ENCODE assay signal across 8 cellular contexts in the genomic region with DNA sequence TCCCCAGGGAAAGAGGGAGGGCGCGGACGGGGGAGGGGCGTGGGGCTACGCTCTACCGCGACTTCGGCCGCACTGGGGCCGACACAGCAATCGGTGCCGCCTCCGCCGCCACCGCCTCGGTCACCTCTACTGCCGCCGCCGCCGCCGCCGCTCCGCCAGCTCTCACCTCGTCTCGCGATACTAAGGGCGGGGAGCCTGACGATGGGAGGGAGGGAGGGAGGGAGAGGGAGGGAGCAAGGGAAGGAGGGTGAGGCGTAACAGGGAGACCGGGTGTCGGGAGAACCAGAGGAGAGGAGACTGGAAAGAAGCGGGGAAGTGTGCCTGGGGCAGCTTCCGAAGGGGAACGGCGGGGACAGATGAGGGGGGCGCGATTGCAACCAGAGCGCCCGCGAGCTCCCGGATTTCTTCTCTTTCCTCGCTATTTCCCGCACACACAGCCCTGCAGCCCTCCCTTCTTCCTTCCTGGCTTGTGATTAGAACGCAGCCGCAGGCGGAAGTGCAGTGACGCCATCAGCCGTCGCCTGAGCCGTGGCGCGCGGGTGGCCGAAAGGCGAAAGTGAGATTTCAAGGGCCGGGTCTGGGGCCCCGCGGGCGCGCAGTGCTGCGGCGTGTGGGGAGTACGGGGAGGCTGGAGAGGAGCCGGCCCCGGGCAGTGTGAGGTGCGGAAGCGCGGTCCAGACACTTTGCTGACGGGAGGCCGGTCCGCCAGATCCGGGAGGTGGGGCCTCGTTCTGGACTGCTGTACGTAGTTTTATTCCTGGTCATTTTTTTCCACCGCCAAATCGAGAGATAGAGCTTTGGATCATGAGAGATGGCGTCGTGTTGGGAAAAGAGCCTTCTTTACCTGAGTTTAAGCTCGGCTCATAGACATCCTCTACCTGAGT. TPM values are rescaled to one million over a fixed set of nuclear protein-coding genes. Genes with fewer than 3 reads are reported as not detected.
A peak's percentile ranks its signal among the peaks of the same experiment; 100 is the strongest.
DNase-seq lines count a peak whose midpoint lies in the region; ATAC-seq and TF ChIP-seq lines count a peak whose summit lies in the region.

Gene ANKRD17, minus strand, starts transcription at position 131 of the 884 bp plus-strand sequence. Its CDS starts 130 bp downstream, at position 1.

- H3K18ac ChIP-seq in mesenchymal stem cell (ENCODE audit: low read depth in 1 of 2, low read length in 2 of 2): peak within 1 kb of the TSS; percentile 97 to 100

- H4K91ac ChIP-seq in mesenchymal stem cell (ENCODE audit: low read length): peak within 1 kb of the TSS; percentile 84

- H3K9me3 Mint-ChIP-seq in effector memory CD8-positive, alpha-beta T cell: no peaks in the 10 kb centered on the region

- H3K79me1 ChIP-seq in mesenchymal stem cell (replicated peaks; ENCODE audit: low read length, poor library complexity, severe bottlenecking): peaks cover 9% of the 10 kb centered on the region

- peak within 1 kb of the TSS; percentile 79 for H3K4me2 ChIP-seq in mesenchymal stem cell (ENCODE audit: low read length, poor library complexity, severe bottlenecking)

- H2BK120ac ChIP-seq in mesenchymal stem cell (ENCODE audit: low read depth, low read length): peak within 1 kb of the TSS; percentile 99

- no peak within 1 kb of the TSS for H2AK5ac ChIP-seq in mesenchymal stem cell (ENCODE audit: low read length, severe bottlenecking)

- WGBS in mesenchymal stem cell: under 1% methylated on average over 53 of the region's 79 CpGs

- peak within 1 kb of the TSS; percentile 92 to 100 for H3K4me3 ChIP-seq in mesenchymal stem cell (ENCODE audit: insufficient read depth in 1 of 2, low read depth in 1 of 2, low read length in 2 of 2)

- no peaks in the 10 kb centered on the region for H3K27me3 ChIP-seq in mesenchymal stem cell (ENCODE audit: control insufficient read depth in 1 of 2, insufficient read depth in 1 of 2, low read length in 2 of 2)

- H2AFZ ChIP-seq in mesenchymal stem cell (ENCODE audit: low read depth, low read length): peak within 1 kb of the TSS; percentile 88

- ATAC-seq in effector memory CD8-positive, alpha-beta T cell (replicated peaks): peak; percentile 76

- H3K36me3 ChIP-seq in mesenchymal stem cell (ENCODE audit: control insufficient read depth in 1 of 2, insufficient read depth in 2 of 2, low read depth in 1 of 2, low read length in 2 of 2): peaks cover 0 to 6% of the 10 kb centered on the region in 2 experiments

- peak within 1 kb of the TSS; percentile 99 for H2BK15ac ChIP-seq in mesenchymal stem cell (ENCODE audit: low read depth, poor library complexity, severe bottlenecking)

- TF ChIP-seq CTCF in GM20000 (IDR thresholded peaks at IDR 0.05; ENCODE audit: extremely low read depth, missing control alignments): no peak

- H3K27me3 Mint-ChIP-seq in effector memory CD8-positive, alpha-beta T cell: no peaks in the 10 kb centered on the region

- H3K27ac Mint-ChIP-seq in effector memory CD8-positive, alpha-beta T cell: peak within 1 kb of the TSS; percentile 99 to 100

- H3K4me1 ChIP-seq in mesenchymal stem cell (ENCODE audit: control insufficient read depth, insufficient read depth, low read depth, low read length): peaks cover 1% of the 10 kb centered on the region

- peak within 1 kb of the TSS in 1 of 2 experiments; percentile 100 for H3K14ac ChIP-seq in mesenchymal stem cell (ENCODE audit: low read length in 2 of 2)

- H3K4me1 Mint-ChIP-seq in effector memory CD8-positive, alpha-beta T cell (ENCODE audit: low read depth in 2 of 2): peaks cover 41 to 52% of the 10 kb centered on the region in 2 donors

- DNase-seq in COLO829 (ENCODE audit: low spot score): peak; percentile 85
- peak; percentile 89 for DNase-seq in GM20000 (ENCODE audit: low spot score)
- peak; percentile 94 for DNase-seq in HT-29 (ENCODE audit: low spot score)
- peak; percentile 82 to 94 for DNase-seq in NOMO-1 (lab: John Stamatoyannopoulos, UW; ENCODE audit: unreplicated experiment in 2 of 2)
- peak; percentile 80 for DNase-seq in activated CD8-positive, alpha-beta memory T cell treated with anti-CD3 and anti-CD28 coated beads for 4 hours (ENCODE audit: low read depth in 2 of 2)
- peak; percentile 89 to 90 (median 90) for DNase-seq in effector memory CD8-positive, alpha-beta T cell
- peak; percentile 97 for DNase-seq in mesenchymal stem cell
- DNase-seq in stimulated activated CD8-positive, alpha-beta memory T cell treated with anti-CD3 and anti-CD28 coated beads, Interleukin-12 subunit alpha, Interleukin-12 subunit beta, amount 100 ng/mL, for 4 hours (ENCODE audit: low read depth): peak; percentile 84

- H2BK12ac ChIP-seq in mesenchymal stem cell (ENCODE audit: low read length in 2 of 2): peak within 1 kb of the TSS in 1 of 2 experiments; percentile 92

- no peaks in the 10 kb centered on the region for H3K9me3 ChIP-seq in mesenchymal stem cell (ENCODE audit: control insufficient read depth, low read length)

- H3K36me3 Mint-ChIP-seq in effector memory CD8-positive, alpha-beta T cell (ENCODE audit: insufficient read depth): peaks cover 37% of the 10 kb centered on the region

- peak within 1 kb of the TSS; percentile 69 to 100 for H3K23ac ChIP-seq in mesenchymal stem cell (ENCODE audit: low read length in 2 of 2)

- H3K4ac ChIP-seq in mesenchymal stem cell (ENCODE audit: low read depth in 1 of 2, low read length in 2 of 2): peak within 1 kb of the TSS; percentile 80 to 100

- H2BK5ac ChIP-seq in mesenchymal stem cell (ENCODE audit: low read depth, low read length, poor library complexity, severe bottlenecking): peak within 1 kb of the TSS; percentile 97

- H3K27ac ChIP-seq in mesenchymal stem cell (ENCODE audit: low read length, poor library complexity, severe bottlenecking): peak within 1 kb of the TSS; percentile 99

- H3K4me3 Mint-ChIP-seq in effector memory CD8-positive, alpha-beta T cell: peak within 1 kb of the TSS; percentile 96 to 99

- H4K8ac ChIP-seq in mesenchymal stem cell (ENCODE audit: low read length): peak within 1 kb of the TSS; percentile 98

- H3K9ac ChIP-seq in mesenchymal stem cell (ENCODE audit: low read length): peak within 1 kb of the TSS; percentile 96

RNA-seq across cellular contexts. Expression of gene ANKRD17, which starts in this region (rescaled TPM):
- 28.7 and 30.6 TPM in 2 replicates for total RNA-seq in HT-29 (2014; rRNA removed; shearing (Covaris generic))
- polyA plus RNA-seq in mesenchymal stem cell (2013, experiment 1 of 2): 28.5 TPM
- polyA plus RNA-seq in mesenchymal stem cell (2013, experiment 2 of 2): 27.3 TPM

Comparison
In these comparisons a context has a peak if more than half of its experiments do, and no peak if none do; other contexts are left out.
1. Peak in every context shown above with its lines: DNase-seq, ATAC-seq, H3K4me3 ChIP-seq and H3K27ac ChIP-seq.